Comparison of ENCODE assay signal across 18 cellular contexts in the genomic region with DNA sequence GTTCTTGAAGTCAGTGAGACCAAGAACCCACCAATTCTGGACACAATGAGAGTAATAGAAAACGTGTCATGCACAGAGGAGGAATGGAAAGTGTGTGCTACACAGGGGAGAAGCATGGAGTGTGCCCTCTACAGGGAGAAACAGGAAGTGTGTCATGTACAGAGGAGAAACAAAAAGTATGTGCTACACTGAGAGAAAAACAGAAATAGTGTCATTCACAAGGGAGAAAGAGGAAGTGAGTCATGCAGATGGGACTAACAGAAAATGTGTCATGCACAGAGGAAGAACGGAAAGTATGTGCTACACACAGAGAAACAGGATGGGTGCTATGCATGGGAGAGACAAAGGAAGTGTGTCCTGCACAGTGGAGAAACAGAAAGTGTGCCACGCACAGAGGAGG.
DNase-seq lines count a peak whose midpoint lies in the region; ATAC-seq, FAIRE-seq and TF ChIP-seq lines count a peak whose summit lies in the region.
"Had no signal": no experiment of that assay in that cellular context is flagged by ENCODE, and none has a peak within 500 bp of the region (broad histone marks: within the 10 kb centered on the region; RNA-seq: fewer than 3 reads in every experiment).

No MANE protein-coding gene starts in this region.

- no peak overlapping the region for H4K5ac ChIP-seq in H1 (ENCODE audit: insufficient read length, low read depth, low read length)

- peak in 1 of 3 experiments; percentile 29; a peak in 1 of 4 replicates for TF ChIP-seq CTCF in H1 (IDR thresholded peaks at IDR 0.05; ENCODE audit: control extremely low read depth in 1 of 3, insufficient read depth in 1 of 3, low read depth in 1 of 3, low read length in 3 of 3)

- H4K91ac ChIP-seq in H1 (replicated peaks; ENCODE audit: insufficient read length, low read length), result no peak overlapping the region

- H3K79me1 ChIP-seq in H1 (ENCODE audit: low read depth, low read length), result no peaks in the 10 kb centered on the region

- no peak overlapping the region for H3K14ac ChIP-seq in H1 (ENCODE audit: insufficient read length)

- H2BK120ac ChIP-seq in H1 (replicated peaks; ENCODE audit: low read depth, low read length), result no peak overlapping the region

- TF ChIP-seq EP300 in H1 (IDR thresholded peaks at IDR 0.05; ENCODE audit: borderline replicate concordance in 1 of 2, low read depth in 2 of 2, low read length in 2 of 2), result no peak

- no peaks in the 10 kb centered on the region for H3K4me1 Mint-ChIP-seq in activated T-cell treated with anti-CD3 and anti-CD28 coated beads, Interleukin-2, amount 50 U/mL, for 24 hours (ENCODE audit: low read depth)
- H3K4me1 Mint-ChIP-seq: H9 had no signal

- no peak overlapping the region for H3K23ac ChIP-seq in H1 (ENCODE audit: insufficient read length)

- no peaks in the 10 kb centered on the region for H3K36me3 ChIP-seq in H1 (ENCODE audit: control insufficient read depth in 2 of 4, insufficient read depth in 4 of 4, low read length in 3 of 4)
- H3K36me3 ChIP-seq: brain microvascular endothelial cell, heart right ventricle, right lobe of liver had no signal

- ATAC-seq in GM18868 (IDR thresholded peaks at IDR 0.05; ENCODE audit: unreplicated experiment) (peak; percentile 77), HG03175 (IDR thresholded peaks at IDR 0.05; ENCODE audit: unreplicated experiment) (no peak)
- ATAC-seq: heart right ventricle, right lobe of liver had no signal

- FAIRE-seq in H1 (lab: Jason Lieb, UNC), result no peak
- FAIRE-seq: keratinocyte had no signal

- CTCF ChIA-PET in H1 (lab: Charles Lee; ENCODE audit: partially characterized antibody), result no interaction called here

- H2BK20ac ChIP-seq in H1 (ENCODE audit: low read length), result peak overlapping the region; percentile 72; the same call in 1 of the 2 replicates

- no peaks in the 10 kb centered on the region for H3K36me3 Mint-ChIP-seq in activated T-cell treated with anti-CD3 and anti-CD28 coated beads, Interleukin-2, amount 50 U/mL, for 24 hours (ENCODE audit: low read depth)
- H3K36me3 Mint-ChIP-seq: activated naive CD4-positive, alpha-beta T cell treated with anti-CD3 and anti-CD28 coated beads, Interleukin-2, amount 10 ng/mL, durations not matched to agents 7 days and 5 days had no signal

- no peaks in the 10 kb centered on the region for H3K79me2 ChIP-seq in H1 (ENCODE audit: control insufficient read depth in 1 of 2, insufficient read depth in 2 of 2, low read length in 2 of 2)

- H4K20me1 ChIP-seq in H1 (replicated peaks in 1 of 2; ENCODE audit: control insufficient read depth in 1 of 2, insufficient read depth in 2 of 2, low read length in 2 of 2), result no peaks in the 10 kb centered on the region

- H3K9ac ChIP-seq in H1 (replicated peaks in 1 of 4; ENCODE audit: extremely low read depth in 1 of 4, low read depth in 3 of 4, low read length in 3 of 4), result no peak overlapping the region

- no peaks in the 10 kb centered on the region for H3K23me2 ChIP-seq in H1 (ENCODE audit: low read depth, low read length)

- 0 out of 2 replicates have a peak overlapping the region, but pooled peaks have one; percentile 43 for H2BK12ac ChIP-seq in H1 (ENCODE audit: low read depth, low read length)

- H3K27ac ChIP-seq in H1 (ENCODE audit: low read depth, low read length), result no peak overlapping the region
- H3K27ac ChIP-seq in caudate nucleus (ENCODE audit: low read depth, low read length), result no peak overlapping the region
- H3K27ac ChIP-seq: brain microvascular endothelial cell, heart right ventricle, right lobe of liver had no signal

- DNase-seq in A172 (ENCODE audit: low spot score), result peak; percentile 83
- peak; percentile 81 for DNase-seq in MV-4-11 (lab: John Stamatoyannopoulos, UW)
- DNase-seq in H1 (ENCODE audit: low read depth in 1 of 2, low spot score in 2 of 2), result no peak
- DNase-seq in activated T-cell treated with anti-CD3 and anti-CD28 coated beads, Interleukin-2, amount 50 U/mL, for 24 hours, result no peak
- DNase-seq in NCI-H524 treated with DMSO at 0.1 percent for 48 hours (lab: John Stamatoyannopoulos, UW), result no peak
- DNase-seq in caudate nucleus (lab: John Stamatoyannopoulos, UW), result no peak
- DNase-seq: activated CD4-positive, alpha-beta T cell treated with anti-CD3 and anti-CD28 coated beads for 48 hours; activated naive CD4-positive, alpha-beta T cell treated with anti-CD3 and anti-CD28 coated beads, Interleukin-2, amount 10 ng/mL, durations not matched to agents 7 days and 5 days; brain microvascular endothelial cell; H9; heart right ventricle; NCI-H2029 treated with DMSO at 0.1 percent for 48 hours; right lobe of liver; SIG-M5; T-helper 9 cell had no signal

- no peak overlapping the region for H3K4ac ChIP-seq in H1 (replicated peaks; ENCODE audit: insufficient read length, low read depth, low read length)

- H3K9me3 Mint-ChIP-seq in activated T-cell treated with anti-CD3 and anti-CD28 coated beads, Interleukin-2, amount 50 U/mL, for 24 hours, result no peaks in the 10 kb centered on the region
- H3K9me3 Mint-ChIP-seq: H9 had no signal

- no peaks in the 10 kb centered on the region for H3K9me3 ChIP-seq in H1 (ENCODE audit: insufficient read depth in 2 of 2, low read depth in 1 of 2, low read length in 1 of 2)
- H3K9me3 ChIP-seq: heart right ventricle, right lobe of liver had no signal

- no peaks in the 10 kb centered on the region for H3K27me3 Mint-ChIP-seq in activated T-cell treated with anti-CD3 and anti-CD28 coated beads, Interleukin-2, amount 50 U/mL, for 24 hours
- H3K27me3 Mint-ChIP-seq: activated naive CD4-positive, alpha-beta T cell treated with anti-CD3 and anti-CD28 coated beads, Interleukin-2, amount 10 ng/mL, durations not matched to agents 7 days and 5 days had no signal

- no peak overlapping the region for H2AFZ ChIP-seq in H1 (ENCODE audit: low read length)

- no peak overlapping the region for H2BK5ac ChIP-seq in H1 (ENCODE audit: low read depth, low read length)

- POLR2A ChIA-PET in H1 (lab: Charles Lee; ENCODE audit: partially characterized antibody), result no interaction called here

- 80% methylated on average over 2 of the region's 3 CpGs; no CpG with 5 or more reads in 1 of the 2 experiments for WGBS in H1 (ENCODE audit: extremely low coverage in 1 of 2, insufficient coverage in 1 of 2, insufficient read length in 1 of 2, insufficient replicate concordance in 2 of 2, low coverage in 1 of 2, low lambda C conversion rate in 2 of 2, missing lambda C conversion rate in 1 of 2), 2 experiments

- TF ChIP-seq POLR2A in H1 (IDR thresholded peaks at IDR 0.05; ENCODE audit: control extremely low read depth in 1 of 2, low read depth in 2 of 2, low read length in 2 of 2), result no peak

- H3K56ac ChIP-seq in H1 (replicated peaks; ENCODE audit: insufficient read length, low read depth, low read length), result no peak overlapping the region

- H4K8ac ChIP-seq in H1 (ENCODE audit: extremely low read depth, insufficient read depth, low read length), result no peak overlapping the region

- no peak overlapping the region for H3K4me3 ChIP-seq in H1 (ENCODE audit: extremely low read depth in 1 of 4, insufficient read depth in 2 of 4, low read depth in 3 of 4, low read length in 4 of 4)
- H3K4me3 ChIP-seq: heart right ventricle, right lobe of liver had no signal

- TF ChIP-seq RAD21 in H1 (IDR thresholded peaks at IDR 0.05 in 1 of 2, conservative IDR thresholded peaks at IDR 0.05 in 1 of 2; ENCODE audit: low read depth in 2 of 2, low read length in 2 of 2), result peak; percentile 11 to 13; a peak in 2 of 4 replicates

- H3K27ac Mint-ChIP-seq in activated T-cell treated with anti-CD3 and anti-CD28 coated beads, Interleukin-2, amount 50 U/mL, for 24 hours, result no peak overlapping the region
- H3K27ac Mint-ChIP-seq: activated naive CD4-positive, alpha-beta T cell treated with anti-CD3 and anti-CD28 coated beads, Interleukin-2, amount 10 ng/mL, durations not matched to agents 7 days and 5 days; H9 had no signal

- no peaks in the 10 kb centered on the region for H3K27me3 ChIP-seq in H1 (replicated peaks in 1 of 4; ENCODE audit: control insufficient read depth in 3 of 4, extremely low read depth in 1 of 4, insufficient read depth in 3 of 4, low read length in 3 of 4)
- H3K27me3 ChIP-seq: brain microvascular endothelial cell, heart right ventricle, right lobe of liver had no signal

- no peak overlapping the region; the same call in 1 of the 2 replicates for H3K18ac ChIP-seq in H1 (ENCODE audit: extremely low read depth, low read length)

- no peaks in the 10 kb centered on the region for H3K4me1 ChIP-seq in H1 (replicated peaks in 1 of 4; ENCODE audit: control insufficient read depth in 3 of 4, insufficient read depth in 4 of 4, low read length in 3 of 4)
- H3K4me1 ChIP-seq: heart right ventricle, right lobe of liver had no signal

- no peak overlapping the region for H2BK15ac ChIP-seq in H1 (ENCODE audit: low read length)

- no peak overlapping the region for H2AK5ac ChIP-seq in H1 (ENCODE audit: low read depth, low read length)

- no peak overlapping the region for H3K4me3 Mint-ChIP-seq in activated T-cell treated with anti-CD3 and anti-CD28 coated beads, Interleukin-2, amount 50 U/mL, for 24 hours
- H3K4me3 Mint-ChIP-seq: activated naive CD4-positive, alpha-beta T cell treated with anti-CD3 and anti-CD28 coated beads, Interleukin-2, amount 10 ng/mL, durations not matched to agents 7 days and 5 days; H9 had no signal

- H3K4me2 ChIP-seq in H1 (ENCODE audit: insufficient read depth in 1 of 2, low read depth in 2 of 2, low read length in 2 of 2), result no peak overlapping the region

TF ChIP-seq in H1, 55 proteins besides CTCF, POLR2A, EP300 and RAD21:
- TF ChIP-seq NANOG (IDR thresholded peaks at IDR 0.05; ENCODE audit: insufficient read depth, low read depth, low read length, poor library complexity, severe bottlenecking), result no peak
- TF ChIP-seq SP4 (IDR thresholded peaks at IDR 0.05; ENCODE audit: low read length), result no peak
- TF ChIP-seq PHF8 (conservative IDR thresholded peaks at IDR 0.05; ENCODE audit: low read depth, low read length), result no peak
- no peak for TF ChIP-seq TAF1 (IDR thresholded peaks at IDR 0.05; ENCODE audit: low read depth, low read length)
- TF ChIP-seq, protein P1, sequence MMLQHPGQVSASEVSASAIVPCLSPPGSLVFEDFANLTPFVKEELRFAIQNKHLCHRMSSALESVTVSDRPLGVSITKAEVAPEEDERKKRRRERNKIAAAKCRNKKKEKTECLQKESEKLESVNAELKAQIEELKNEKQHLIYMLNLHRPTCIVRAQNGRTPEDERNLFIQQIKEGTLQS (IDR thresholded peaks at IDR 0.05; ENCODE audit: insufficient read depth, low read depth, low read length), result no peak
- TF ChIP-seq ZNF274 (IDR thresholded peaks at IDR 0.05; ENCODE audit: borderline replicate concordance, extremely low read depth, low read length), result no peak
- no peak for TF ChIP-seq HDAC6 (IDR thresholded peaks at IDR 0.05; ENCODE audit: low read depth, low read length)
- no peak for TF ChIP-seq CBX8 (IDR thresholded peaks at IDR 0.05; ENCODE audit: borderline replicate concordance, low read depth, low read length)
- TF ChIP-seq SUZ12 (IDR thresholded peaks at IDR 0.05; ENCODE audit: low read length), result no peak
- no peak for TF ChIP-seq HDAC2 (IDR thresholded peaks at IDR 0.05; ENCODE audit: borderline replicate concordance in 1 of 2, low read depth in 2 of 2, low read length in 2 of 2)

Comparison
In these comparisons a context has a peak if more than half of its experiments do, and no peak if none do; other contexts are left out.
1. DNase-seq: peak in A172 (single experiment) and MV-4-11 (single experiment); none in H1 (0 of 2), activated T-cell treated with anti-CD3 and anti-CD28 coated beads, Interleukin-2, amount 50 U/mL, for 24 hours (single experiment), NCI-H524 treated with DMSO at 0.1 percent for 48 hours (single experiment) and caudate nucleus (0 of 61).